ENCODE assay signal across 1 cellular context in genomic region chr3:45695166-45695565, GRCh38.
TF ChIP-seq lines count a peak whose summit lies in the region.

No MANE protein-coding gene starts in this region.

TF ChIP-seq in WTC11, 78 proteins besides CTCF, POLR2A, EP300 and RAD21:
- peak; percentile 68; the same call in 1 of the 2 replicates for TF ChIP-seq ZNF121 (CRISPR knock-in tag; IDR thresholded peaks at IDR 0.05)
